ENCODE assay signal across 8 cellular contexts in genomic region chr17:40068129-40068581, GRCh38. TPM values are rescaled to one million over a fixed set of nuclear protein-coding genes. Genes with fewer than 3 reads are reported as not detected.
DNase-seq lines count a peak whose midpoint lies in the region; ATAC-seq and TF ChIP-seq lines count a peak whose summit lies in the region.

No MANE protein-coding gene starts in this region.

- no peaks in the 10 kb centered on the region for H3K36me3 Mint-ChIP-seq in nephron progenitor cell (ENCODE audit: low read depth)

- H3K4me3 ChIP-seq in AG04450 (ENCODE audit: low read depth, low read length) (peak overlapping the region; percentile 45), NB4 (ENCODE audit: low read depth, low read length) (no peak overlapping the region)

- H3K9me3 Mint-ChIP-seq in nephron progenitor cell = no peaks in the 10 kb centered on the region

- POLR2A ChIA-PET in AG04450 (lab: Yijun Ruan, JAX) = interaction anchor here (1.1 to 1.4 kb wide), 3 partner anchors 14 to 43 kb away, joined by 3 to 5 read pairs (median 5); partner anchors contain the start of genes MED24 and NR1D1

- TF ChIP-seq CTCF in AG04450 (IDR thresholded peaks at IDR 0.05; ENCODE audit: low read depth, low read length) = no peak
- TF ChIP-seq CTCF in NB4 (IDR thresholded peaks at IDR 0.05; ENCODE audit: low read depth, low read length) = no peak
- TF ChIP-seq CTCF in nephron progenitor cell (IDR thresholded peaks at IDR 0.05) = no peak

- DNase-seq in AG04450 (ENCODE audit: low read depth, low spot score) (no peak), NB4 (ENCODE audit: low read depth) (peak; percentile 4), ecto neural progenitor cell (ENCODE audit: low spot score) (peak; percentile 52), nephron progenitor cell (no peak), SIG-M5 (lab: John Stamatoyannopoulos, UW) (no peak)
- DNase-seq in activated effector memory CD4-positive, alpha-beta T cell treated with anti-CD3 and anti-CD28 coated beads, Interleukin-2, amount 50 U/mL, for 16 hours = no peak

- CTCF ChIA-PET in AG04450 (lab: Charles Lee) = interaction anchor here (1.3 kb wide), 1 partner anchor 18 kb away, joined by 5 read pairs; no protein-coding TSS in a partner anchor

- no peak for ATAC-seq in GM18907 (IDR thresholded peaks at IDR 0.05; ENCODE audit: unreplicated experiment)
- ATAC-seq in HG02840 (IDR thresholded peaks at IDR 0.05; ENCODE audit: low FRiP score, unreplicated experiment) = no peak

- no peak overlapping the region for H3K4me3 Mint-ChIP-seq in nephron progenitor cell

- no peaks in the 10 kb centered on the region; the same call in 1 of the 2 replicates for H3K9me3 ChIP-seq in AG04450 (ENCODE audit: control insufficient read depth, insufficient read depth, low read length)

- peaks cover 83% of the 10 kb centered on the region for H3K4me1 Mint-ChIP-seq in nephron progenitor cell

- peak overlapping the region; percentile 94 for H3K27ac Mint-ChIP-seq in nephron progenitor cell

- H3K27me3 Mint-ChIP-seq in nephron progenitor cell (ENCODE audit: low read depth, poor library complexity) = peaks cover 8% of the 10 kb centered on the region

- no peaks in the 10 kb centered on the region for H3K27me3 ChIP-seq in AG04450 (ENCODE audit: control insufficient read depth, insufficient read depth, low read length)

- H3K27ac ChIP-seq in AG04450 (ENCODE audit: low read depth, low read length) = peak overlapping the region; percentile 65

- no peak for TF ChIP-seq POLR2A in NB4 (IDR thresholded peaks at IDR 0.05; ENCODE audit: extremely low read depth, insufficient read length)

RNA-seq across cellular contexts. Expression of gene THRA, which starts 5.4 kb away (rescaled TPM):
- 25.2 and 32.0 TPM in 2 replicates for polyA plus RNA-seq in AG04450 (2011; rRNA removed)
- 20.2 and 24.6 TPM in 2 replicates for polyA minus RNA-seq in AG04450 (2011; rRNA and poly(A)+ RNA removed)

RNA-seq across cellular contexts. Expression of gene MED24, which starts 13.9 kb away (rescaled TPM):
- 47.0 and 54.0 TPM in 2 replicates for polyA plus RNA-seq in AG04450 (2011; rRNA removed)
- polyA minus RNA-seq in AG04450 (2011; rRNA and poly(A)+ RNA removed) = 59.4 and 92.8 TPM in 2 replicates

RNA-seq across cellular contexts. Expression of gene NR1D1, which starts 32.2 kb away (rescaled TPM):
- polyA plus RNA-seq in AG04450 (2011; rRNA removed) = 0.62 and 1.0 TPM in 2 replicates
- 2.0 and 3.1 TPM in 2 replicates for polyA minus RNA-seq in AG04450 (2011; rRNA and poly(A)+ RNA removed)

RNA-seq across cellular contexts. Expression of gene CSF3, which starts 52.9 kb away (rescaled TPM):
- polyA plus RNA-seq in AG04450 (2011; rRNA removed) = 0.05 TPM in 1 of 2 replicates, not detected in the other
- polyA minus RNA-seq in AG04450 (2011; rRNA and poly(A)+ RNA removed) = not detected in 2 replicates

RNA-seq across cellular contexts. Expression of gene MSL1, which starts 53.6 kb away (rescaled TPM):
- polyA plus RNA-seq in AG04450 (2011; rRNA removed) = 69.8 and 92.2 TPM in 2 replicates
- polyA minus RNA-seq in AG04450 (2011; rRNA and poly(A)+ RNA removed) = 37.4 and 53.7 TPM in 2 replicates

Comparison
In these comparisons a context has a peak if more than half of its experiments do, and no peak if none do; other contexts are left out.
1. DNase-seq: peak in NB4 (single experiment) and ecto neural progenitor cell (single experiment); none in AG04450 (single experiment), nephron progenitor cell (single experiment), SIG-M5 (single experiment) and activated effector memory CD4-positive, alpha-beta T cell treated with anti-CD3 and anti-CD28 coated beads, Interleukin-2, amount 50 U/mL, for 16 hours (single experiment).